14 cellular contexts compared by ENCODE assay signal in genomic region chr10:38054361-38054797, GRCh38. TPM values are rescaled to one million over a fixed set of nuclear protein-coding genes. Genes with fewer than 3 reads are reported as not detected.
DNase-seq lines count a peak whose midpoint lies in the region; ATAC-seq and TF ChIP-seq lines count a peak whose summit lies in the region.
"Had no signal": no experiment of that assay in that cellular context is flagged by ENCODE, and none has a peak within 500 bp of the region (broad histone marks: within the 10 kb centered on the region; RNA-seq: fewer than 3 reads in every experiment).

No MANE protein-coding gene starts in this region.

- peaks cover 0 to 76% of the 10 kb centered on the region in 2 donors for H3K9me3 ChIP-seq in left lung

- H3K36me3 ChIP-seq in left lung = peaks cover 0 to 82% of the 10 kb centered on the region in 2 donors

- H3K27me3 ChIP-seq in left lung = no peaks in the 10 kb centered on the region
- H3K27me3 ChIP-seq: esophagus muscularis mucosa had no signal

- no peaks in the 10 kb centered on the region for H3K4me1 ChIP-seq in left lung
- H3K4me1 ChIP-seq: esophagus muscularis mucosa had no signal

- ATAC-seq in left lung = peak; percentile 62
- ATAC-seq: naive thymus-derived CD8-positive, alpha-beta T cell had no signal

- intact Hi-C loops in left lung (cut with DNase I) = no loop called here

- DNase-seq in AML-193 (lab: John Stamatoyannopoulos, UW) = peak; percentile 6 to 20
- DNase-seq in LHCN-M2 (ENCODE audit: low read depth) = peak; percentile 77
- DNase-seq in cardiac fibroblast (ENCODE audit: low read depth in 2 of 2) = peak; percentile 87 to 95
- no peak for DNase-seq in left lung
- DNase-seq in NCI-H69 (lab: John Stamatoyannopoulos, UW) = no peak
- no peak for DNase-seq in NK-92 treated with Interleukin-12 subunit alpha and Interleukin-12 subunit beta, amount 100 ng/mL, for 24 hours (lab: John Stamatoyannopoulos, UW)
- DNase-seq in NCI-H2081 treated with DMSO at 0.1 percent for 48 hours (lab: John Stamatoyannopoulos, UW) = no peak
- no peak for DNase-seq in GM10266 (ENCODE audit: extremely low spot score)
- DNase-seq: activated CD4-positive, CD25-positive, alpha-beta regulatory T cell treated with anti-CD3 and anti-CD28 coated beads, Interleukin-2, amount 50 U/mL, for 72 hours; cerebellar nuclear complex; KG1; naive thymus-derived CD8-positive, alpha-beta T cell; NCI-H2107 had no signal

- H3K27ac ChIP-seq in left lung = peak overlapping the region in 1 of 2 donors; percentile 4
- H3K27ac ChIP-seq: esophagus muscularis mucosa had no signal

- TF ChIP-seq CTCF in cardiac fibroblast (IDR thresholded peaks at IDR 0.05; ENCODE audit: low read depth, low read length) (no peak), left lung (IDR thresholded peaks at IDR 0.05) (no peak), GM10266 (IDR thresholded peaks at IDR 0.05; ENCODE audit: control insufficient read depth, insufficient read depth, low read depth, missing control alignments) (no peak)

- no peak overlapping the region for H3K4me3 ChIP-seq in cardiac fibroblast (replicated peaks in 1 of 2; ENCODE audit: low read depth in 2 of 2, low read length in 2 of 2)
- no peak overlapping the region for H3K4me3 ChIP-seq in left lung
- H3K4me3 ChIP-seq: esophagus muscularis mucosa had no signal

RNA-seq across cellular contexts. Expression of gene ZNF37A, which starts 39.8 kb away (rescaled TPM):
- total RNA-seq in LHCN-M2 (2014; rRNA removed) = 10.9 and 11.6 TPM in 2 replicates
- polyA plus RNA-seq in LHCN-M2 (2012) = 2.6 TPM
- 10 to 100 TPM; 14.8 to 16.4 TPM for total RNA-seq in left lung

RNA-seq across cellular contexts. Expression of gene ZNF33A, which starts 43.9 kb away (rescaled TPM):
- total RNA-seq in LHCN-M2 (2014; rRNA removed) = 10.8 and 12.6 TPM in 2 replicates
- polyA plus RNA-seq in LHCN-M2 (2012) = 5.8 TPM
- total RNA-seq in left lung = 10 to 100 TPM; 25.8 to 29.9 TPM

Comparison
In these comparisons a context has a peak if more than half of its experiments do, and no peak if none do; other contexts are left out.
1. DNase-seq: peak in AML-193 (2 of 2), LHCN-M2 (single experiment) and cardiac fibroblast (2 of 2); none in left lung (0 of 2), NCI-H69 (single experiment), NK-92 treated with Interleukin-12 subunit alpha and Interleukin-12 subunit beta, amount 100 ng/mL, for 24 hours (single experiment), NCI-H2081 treated with DMSO at 0.1 percent for 48 hours (single experiment) and GM10266 (single experiment).